ENCODE assay signal across 1 cellular context in the genomic region with DNA sequence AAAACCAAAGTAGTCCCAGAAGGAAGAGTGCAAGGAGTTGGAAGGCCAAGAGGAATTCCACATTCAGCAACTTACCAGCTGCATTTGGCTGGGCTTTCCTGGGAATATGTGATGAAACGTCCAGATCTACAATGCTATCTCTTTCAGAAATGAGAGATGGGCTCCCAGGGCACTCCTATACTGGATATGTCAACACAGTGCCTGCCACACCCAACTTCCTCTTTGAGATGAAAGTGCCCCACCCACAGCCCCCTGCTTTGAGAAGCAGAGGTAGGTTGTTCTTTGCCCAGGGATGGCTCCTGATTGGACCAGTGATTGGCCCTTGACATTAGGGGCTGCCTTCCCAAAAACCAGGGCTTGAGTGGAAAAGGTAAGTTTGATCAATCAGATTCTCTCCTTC. TPM values are rescaled to one million over a fixed set of nuclear protein-coding genes. Genes with fewer than 3 reads are reported as not detected.
"Had no signal": no experiment of that assay in that cellular context is flagged by ENCODE, and none has a peak within 500 bp of the region (broad histone marks: within the 10 kb centered on the region; RNA-seq: fewer than 3 reads in every experiment).

No MANE protein-coding gene starts in this region.

RNA-seq across cellular contexts. Expression of gene NUDT4B, which starts 36.2 kb away (rescaled TPM):
- total RNA-seq: PC-9 had no signal
